In genomic region chr12:31504625-31505222, GRCh38 we compare ENCODE assay signal across 37 cellular contexts.
"Had no signal": no experiment of that assay in that cellular context is flagged by ENCODE, and none has a peak within 500 bp of the region (broad histone marks: within the 10 kb centered on the region; RNA-seq: fewer than 3 reads in every experiment).

No MANE protein-coding gene starts in this region.

- H3K4me1 ChIP-seq: esophagus squamous epithelium had no signal

- H3K27ac ChIP-seq: adrenal gland, body of pancreas, epithelial cell of prostate, esophagus squamous epithelium, gastroesophageal sphincter, heart right ventricle had no signal

- H3K4me3 Mint-ChIP-seq: activated CD4-positive, alpha-beta memory T cell treated with anti-CD3 and anti-CD28 coated beads for 36 hours; activated CD4-positive, alpha-beta T cell treated with anti-CD3 and anti-CD28 coated beads for 36 hours; activated CD4-positive, alpha-beta T cell treated with anti-CD3 and anti-CD28 coated beads, Interleukin-2, amount 10 ng/mL, durations not matched to agents 24 days and 14 days; activated CD8-positive, alpha-beta memory T cell treated with anti-CD3 and anti-CD28 coated beads, Interleukin-2, amount 10 ng/mL, durations not matched to agents 7 days and 5 days; activated CD8-positive, alpha-beta T cell treated with anti-CD3 and anti-CD28 coated beads, Interleukin-2, amount 10 ng/mL, durations not matched to agents 7 days and 5 days; activated naive CD4-positive, alpha-beta T cell treated with anti-CD3 and anti-CD28 coated beads for 36 hours; activated naive CD4-positive, alpha-beta T cell treated with anti-CD3 and anti-CD28 coated beads, Interleukin-2, amount 50 U/mL, for 24 hours; activated naive CD8-positive, alpha-beta T cell treated with anti-CD3 and anti-CD28 coated beads for 36 hours; activated naive CD8-positive, alpha-beta T cell treated with anti-CD3 and anti-CD28 coated beads, Interleukin-2, amount 50 U/mL, for 24 hours; activated T-helper 1 cell treated with anti-CD3 and anti-CD28 coated beads, Interleukin-12 subunit alpha, Interleukin-12 subunit beta, Interleukin-2, Interleukin-4 antibody, amounts not matched to agents 30 ng/mL and 10 ng/mL and 1 ng/mL, durations not matched to agents 14 hours and 24 hours and 36 hours; effector memory CD8-positive, alpha-beta T cell; T-helper 17 cell; T-helper 2 cell treated with Interferon-gamma antibody and Interleukin-4, amounts not matched to agents 5 μg/mL and 100 μg/mL, for 36 hours had no signal

- H3K36me3 ChIP-seq: adrenal gland, esophagus squamous epithelium, gastroesophageal sphincter, heart right ventricle had no signal

- DNase-seq: activated CD4-positive, alpha-beta memory T cell treated with anti-CD3 and anti-CD28 coated beads for 36 hours; activated CD4-positive, alpha-beta T cell treated with anti-CD3 and anti-CD28 coated beads for 36 hours; activated CD4-positive, alpha-beta T cell treated with anti-CD3 and anti-CD28 coated beads, Interleukin-2, amount 10 ng/mL, durations not matched to agents 24 days and 14 days; activated CD4-positive, CD25-positive, alpha-beta regulatory T cell; activated CD4-positive, CD25-positive, alpha-beta regulatory T cell treated with anti-CD3 and anti-CD28 coated beads, Interleukin-2, amount 50 U/mL, for 72 hours; activated CD8-positive, alpha-beta memory T cell treated with anti-CD3 and anti-CD28 coated beads, Interleukin-2, amount 10 ng/mL, durations not matched to agents 7 days and 5 days; activated CD8-positive, alpha-beta memory T cell treated with anti-CD3 and anti-CD28 coated beads, Interleukin-2, amount 50 U/mL, for 4 hours; activated CD8-positive, alpha-beta T cell treated with anti-CD3 and anti-CD28 coated beads, Interleukin-2, amount 10 ng/mL, durations not matched to agents 7 days and 5 days; activated effector memory CD4-positive, alpha-beta T cell treated with anti-CD3 and anti-CD28 coated beads, Interleukin-2, amount 50 U/mL, for 16 hours; activated naive CD4-positive, alpha-beta T cell treated with anti-CD3 and anti-CD28 coated beads for 36 hours; activated naive CD8-positive, alpha-beta T cell treated with anti-CD3 and anti-CD28 coated beads for 36 hours; activated naive CD8-positive, alpha-beta T cell treated with anti-CD3 and anti-CD28 coated beads, Interleukin-2, amount 50 U/mL, for 24 hours; activated T-cell treated with anti-CD3 and anti-CD28 coated beads, Interleukin-2, amount 50 U/mL, for 1 hour; activated T-cell treated with anti-CD3 and anti-CD28 coated beads, Interleukin-2, amount 50 U/mL, for 48 hours; adrenal gland; amygdala; aorta; body of pancreas; caudate nucleus; cortex of kidney; dermis blood vessel endothelial cell; effector CD4-positive, alpha-beta T cell; effector memory CD8-positive, alpha-beta T cell; esophagus squamous epithelium; foreskin melanocyte; heart right ventricle; T-helper 17 cell; T1000 had no signal

- H3K27ac Mint-ChIP-seq: activated CD4-positive, alpha-beta memory T cell treated with anti-CD3 and anti-CD28 coated beads for 36 hours; activated CD4-positive, alpha-beta T cell treated with anti-CD3 and anti-CD28 coated beads for 36 hours; activated CD4-positive, alpha-beta T cell treated with anti-CD3 and anti-CD28 coated beads, Interleukin-2, amount 10 ng/mL, durations not matched to agents 24 days and 14 days; activated CD8-positive, alpha-beta memory T cell treated with anti-CD3 and anti-CD28 coated beads, Interleukin-2, amount 10 ng/mL, durations not matched to agents 7 days and 5 days; activated CD8-positive, alpha-beta T cell treated with anti-CD3 and anti-CD28 coated beads, Interleukin-2, amount 10 ng/mL, durations not matched to agents 7 days and 5 days; activated naive CD4-positive, alpha-beta T cell treated with anti-CD3 and anti-CD28 coated beads for 36 hours; activated naive CD4-positive, alpha-beta T cell treated with anti-CD3 and anti-CD28 coated beads, Interleukin-2, amount 50 U/mL, for 24 hours; activated naive CD8-positive, alpha-beta T cell treated with anti-CD3 and anti-CD28 coated beads for 36 hours; activated naive CD8-positive, alpha-beta T cell treated with anti-CD3 and anti-CD28 coated beads, Interleukin-2, amount 50 U/mL, for 24 hours; activated T-helper 1 cell treated with anti-CD3 and anti-CD28 coated beads, Interleukin-12 subunit alpha, Interleukin-12 subunit beta, Interleukin-2, Interleukin-4 antibody, amounts not matched to agents 30 ng/mL and 10 ng/mL and 1 ng/mL, durations not matched to agents 14 hours and 24 hours and 36 hours; activated T-helper 2 cell treated with anti-CD3 and anti-CD28 coated beads, Interferon-gamma antibody, Interleukin-2, Interleukin-4, amounts not matched to agents 10 μg/mL and 5 μg/mL and 100 μg/mL, durations not matched to agents 14 hours and 24 hours and 36 hours; effector memory CD8-positive, alpha-beta T cell; T-helper 17 cell; T-helper 2 cell treated with Interferon-gamma antibody and Interleukin-4, amounts not matched to agents 5 μg/mL and 100 μg/mL, for 36 hours had no signal

- H3K9me3 ChIP-seq: adrenal gland had no signal

- H3K27me3 ChIP-seq: adrenal gland, body of pancreas, esophagus squamous epithelium, gastroesophageal sphincter, heart right ventricle had no signal

- H3K4me3 ChIP-seq: adrenal gland, body of pancreas, esophagus squamous epithelium, gastroesophageal sphincter, heart right ventricle had no signal

- H3K36me3 Mint-ChIP-seq: activated CD4-positive, alpha-beta memory T cell treated with anti-CD3 and anti-CD28 coated beads for 36 hours; activated CD8-positive, alpha-beta memory T cell treated with anti-CD3 and anti-CD28 coated beads, Interleukin-2, amount 10 ng/mL, durations not matched to agents 7 days and 5 days; activated naive CD8-positive, alpha-beta T cell treated with anti-CD3 and anti-CD28 coated beads for 36 hours had no signal

- H3K4me1 Mint-ChIP-seq: activated CD4-positive, alpha-beta T cell treated with anti-CD3 and anti-CD28 coated beads for 36 hours; activated CD4-positive, alpha-beta T cell treated with anti-CD3 and anti-CD28 coated beads, Interleukin-2, amount 10 ng/mL, durations not matched to agents 24 days and 14 days; activated CD8-positive, alpha-beta memory T cell treated with anti-CD3 and anti-CD28 coated beads, Interleukin-2, amount 10 ng/mL, durations not matched to agents 7 days and 5 days; activated naive CD4-positive, alpha-beta T cell treated with anti-CD3 and anti-CD28 coated beads, Interleukin-2, amount 50 U/mL, for 24 hours; activated naive CD8-positive, alpha-beta T cell treated with anti-CD3 and anti-CD28 coated beads for 36 hours; activated naive CD8-positive, alpha-beta T cell treated with anti-CD3 and anti-CD28 coated beads, Interleukin-2, amount 50 U/mL, for 24 hours; T-helper 17 cell had no signal

- H3K27me3 Mint-ChIP-seq: activated CD4-positive, alpha-beta memory T cell treated with anti-CD3 and anti-CD28 coated beads for 36 hours; activated CD4-positive, alpha-beta T cell treated with anti-CD3 and anti-CD28 coated beads for 36 hours; activated CD4-positive, alpha-beta T cell treated with anti-CD3 and anti-CD28 coated beads, Interleukin-2, amount 10 ng/mL, durations not matched to agents 24 days and 14 days; activated naive CD8-positive, alpha-beta T cell treated with anti-CD3 and anti-CD28 coated beads for 36 hours; activated naive CD8-positive, alpha-beta T cell treated with anti-CD3 and anti-CD28 coated beads, Interleukin-2, amount 50 U/mL, for 24 hours had no signal

- ATAC-seq: activated CD4-positive, alpha-beta T cell treated with anti-CD3 and anti-CD28 coated beads for 36 hours; activated CD8-positive, alpha-beta memory T cell treated with anti-CD3 and anti-CD28 coated beads, Interleukin-2, amount 10 ng/mL, durations not matched to agents 7 days and 5 days; activated CD8-positive, alpha-beta T cell treated with anti-CD3 and anti-CD28 coated beads, Interleukin-2, amount 10 ng/mL, durations not matched to agents 7 days and 5 days; activated naive CD8-positive, alpha-beta T cell treated with anti-CD3 and anti-CD28 coated beads, Interleukin-2, amount 50 U/mL, for 24 hours; body of pancreas; effector memory CD8-positive, alpha-beta T cell; gastroesophageal sphincter; heart right ventricle; T-helper 17 cell had no signal

- FAIRE-seq: colon, endometrium, endothelial cell of umbilical vein had no signal

- H3K9me3 Mint-ChIP-seq: activated CD4-positive, alpha-beta T cell treated with anti-CD3 and anti-CD28 coated beads, Interleukin-2, amount 10 ng/mL, durations not matched to agents 24 days and 14 days; activated naive CD4-positive, alpha-beta T cell treated with anti-CD3 and anti-CD28 coated beads, Interleukin-2, amount 50 U/mL, for 24 hours; activated T-helper 1 cell treated with anti-CD3 and anti-CD28 coated beads, Interleukin-12 subunit alpha, Interleukin-12 subunit beta, Interleukin-2, Interleukin-4 antibody, amounts not matched to agents 30 ng/mL and 10 ng/mL and 1 ng/mL, durations not matched to agents 14 hours and 24 hours and 36 hours; activated T-helper 2 cell treated with anti-CD3 and anti-CD28 coated beads, Interferon-gamma antibody, Interleukin-2, Interleukin-4, amounts not matched to agents 10 μg/mL and 5 μg/mL and 100 μg/mL, durations not matched to agents 14 hours and 24 hours and 36 hours; effector memory CD8-positive, alpha-beta T cell; T-helper 2 cell treated with Interferon-gamma antibody and Interleukin-4, amounts not matched to agents 5 μg/mL and 100 μg/mL, for 36 hours had no signal
